ENCODE assay signal across 8 cellular contexts in the genomic region with DNA sequence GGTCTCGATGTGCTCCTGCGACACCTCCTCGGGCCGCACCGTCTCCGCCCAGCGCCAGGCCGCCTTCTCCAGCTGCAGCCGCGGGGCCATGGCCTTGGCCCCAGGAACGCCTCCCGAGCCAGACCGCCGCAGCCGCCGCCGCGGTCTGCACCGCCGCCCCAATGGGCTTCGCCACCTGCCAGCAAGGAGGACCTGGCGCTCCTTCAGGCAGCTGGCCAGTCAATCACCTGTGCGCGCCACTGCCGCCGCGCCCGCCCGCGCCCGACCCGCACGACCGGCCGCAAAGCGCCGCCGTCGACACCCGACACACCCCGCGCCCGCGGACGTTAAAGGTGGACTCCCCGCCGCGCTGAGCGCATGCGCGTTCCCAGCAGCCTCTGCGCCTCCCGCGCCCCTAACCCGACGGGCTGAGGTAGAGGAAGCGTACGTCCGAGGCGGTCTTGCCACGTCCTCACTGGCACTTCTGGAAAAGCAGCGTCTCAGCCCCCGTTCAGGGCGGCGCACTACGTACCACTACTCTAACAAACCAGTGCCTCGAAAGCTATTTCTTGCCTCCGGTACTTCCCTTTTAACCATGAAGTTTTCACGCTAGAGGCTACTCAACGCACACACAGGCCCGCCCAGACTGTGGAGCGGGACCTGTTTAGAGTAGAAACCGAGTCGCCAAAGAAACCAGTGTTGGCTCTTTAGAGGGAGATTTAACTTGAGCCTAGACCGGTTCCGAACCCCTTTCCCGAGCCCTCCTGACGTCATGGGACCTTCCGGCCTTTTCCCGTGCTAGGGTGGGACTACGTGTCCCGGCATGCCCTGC.
DNase-seq lines count a peak whose midpoint lies in the region; ATAC-seq and TF ChIP-seq lines count a peak whose summit lies in the region.

TSS of gene USP48 (minus strand) at position 282 of the 811 bp plus-strand sequence. CDS start at position 90, 192 bp downstream.

- H3K27ac Mint-ChIP-seq in activated naive CD4-positive, alpha-beta T cell treated with anti-CD3 and anti-CD28 coated beads, Interleukin-2, amount 50 U/mL, for 24 hours: peak within 1 kb of the TSS; percentile 100

- no peaks in the 10 kb centered on the region for H3K9me3 Mint-ChIP-seq in activated naive CD4-positive, alpha-beta T cell treated with anti-CD3 and anti-CD28 coated beads, Interleukin-2, amount 50 U/mL, for 24 hours

- peak; percentile 97 for DNase-seq in NCI-H1092 treated with DMSO at 0.1 percent for 48 hours (lab: John Stamatoyannopoulos, UW)
- DNase-seq in globus pallidus (ENCODE audit: low spot score): peak; percentile 98
- DNase-seq in nucleus accumbens (lab: John Stamatoyannopoulos, UW): peak; percentile 13 to 98 (median 94)
- peak; percentile 99 for DNase-seq in superior temporal gyrus (ENCODE audit: extremely low spot score)

- ATAC-seq in HG02623 (IDR thresholded peaks at IDR 0.05; ENCODE audit: unreplicated experiment) (peak; percentile 68), SK-N-SH treated with all-trans-retinoic acid at 6 μM for 48 hours (peak; percentile 92)

- H3K4me3 Mint-ChIP-seq in activated naive CD4-positive, alpha-beta T cell treated with anti-CD3 and anti-CD28 coated beads, Interleukin-2, amount 50 U/mL, for 24 hours: peak within 1 kb of the TSS; percentile 92

- H3K36me3 Mint-ChIP-seq in activated naive CD4-positive, alpha-beta T cell treated with anti-CD3 and anti-CD28 coated beads, Interleukin-2, amount 50 U/mL, for 24 hours: peaks cover 1% of the 10 kb centered on the region

- peak within 1 kb of the TSS; percentile 100 for H3K4me3 ChIP-seq in GM08714 (ENCODE audit: low read length)

- H3K27me3 Mint-ChIP-seq in activated naive CD4-positive, alpha-beta T cell treated with anti-CD3 and anti-CD28 coated beads, Interleukin-2, amount 50 U/mL, for 24 hours: no peaks in the 10 kb centered on the region

- peaks cover 30% of the 10 kb centered on the region for H3K4me1 Mint-ChIP-seq in activated naive CD4-positive, alpha-beta T cell treated with anti-CD3 and anti-CD28 coated beads, Interleukin-2, amount 50 U/mL, for 24 hours

TF ChIP-seq in SK-N-SH treated with all-trans-retinoic acid at 6 μM for 48 hours, 23 proteins besides CTCF, POLR2A, EP300 and RAD21:
- 0 out of 2 replicates have a peak, but pooled peaks have one; percentile 55 for TF ChIP-seq ZNF565 (CRISPR knock-in tag; conservative IDR thresholded peaks at IDR 0.05; ENCODE audit: low read depth)
- TF ChIP-seq ZNF70 (CRISPR knock-in tag; IDR thresholded peaks at IDR 0.05): 0 out of 2 replicates have a peak, but pooled peaks have one; percentile 25
- TF ChIP-seq BACH2 (CRISPR knock-in tag; IDR thresholded peaks at IDR 0.05; ENCODE audit: borderline replicate concordance): no peak
TF ChIP-seq in SK-N-SH treated with all-trans-retinoic acid at 6 μM for 48 hours: peak in this region for 2.

Comparison
In these comparisons a context has a peak if more than half of its experiments do, and no peak if none do; other contexts are left out.
1. Peak in every context shown above with its lines: DNase-seq, ATAC-seq and H3K4me3 ChIP-seq.